Comparison of ENCODE assay signal across 14 cellular contexts in the genomic region with DNA sequence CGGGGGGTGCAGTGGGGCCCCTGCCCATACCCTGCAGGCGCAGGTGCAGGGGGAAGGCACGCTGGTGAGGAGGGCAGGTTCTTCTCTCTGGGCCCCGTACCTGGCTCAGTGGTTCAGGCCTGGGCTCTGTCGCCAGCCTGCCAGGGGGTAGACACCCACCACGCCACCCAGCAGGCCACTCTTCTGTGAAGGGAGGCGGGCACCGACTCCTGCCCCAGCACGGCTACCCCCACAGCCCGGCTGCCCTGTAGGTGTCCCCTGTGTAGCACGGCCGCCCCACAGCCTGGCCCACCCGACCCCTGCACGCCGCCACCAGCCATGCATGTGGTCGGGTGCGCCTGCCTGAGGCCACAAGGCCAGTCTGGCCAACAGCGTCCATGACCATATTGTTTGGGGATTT. TPM values are rescaled to one million over a fixed set of nuclear protein-coding genes. Genes with fewer than 3 reads are reported as not detected.
DNase-seq lines count a peak whose midpoint lies in the region; ATAC-seq, FAIRE-seq and TF ChIP-seq lines count a peak whose summit lies in the region.
"Had no signal": no experiment of that assay in that cellular context is flagged by ENCODE, and none has a peak within 500 bp of the region (broad histone marks: within the 10 kb centered on the region; RNA-seq: fewer than 3 reads in every experiment).

No MANE protein-coding gene starts in this region.

- H3K27me3 ChIP-seq in K562 (ENCODE audit: control insufficient read depth in 2 of 2, insufficient read depth in 2 of 2, low read length in 2 of 2), result no peaks in the 10 kb centered on the region
- peaks cover 14% of the 10 kb centered on the region for H3K27me3 ChIP-seq in CD4-positive, alpha-beta T cell (ENCODE audit: control insufficient read depth, insufficient read depth, low read length)
- H3K27me3 ChIP-seq: BE2C had no signal

- H2AFZ ChIP-seq in K562 (ENCODE audit: low read depth, low read length), result no peak overlapping the region
- H2AFZ ChIP-seq: GM23248 had no signal

- H3K9ac ChIP-seq in K562 (ENCODE audit: insufficient read depth in 1 of 2, low read depth in 2 of 2, low read length in 2 of 2) (no peak overlapping the region), kidney (ENCODE audit: low read length in 2 of 2) (no peak overlapping the region)
- H3K9ac ChIP-seq: GM23248 had no signal

- H3K4me3 ChIP-seq in K562, result no peak overlapping the region
- no peak overlapping the region for H3K4me3 ChIP-seq in kidney (ENCODE audit: low read length in 2 of 2)
- H3K4me3 ChIP-seq: GM23248 had no signal

- in situ Hi-C loops in K562 (cut with MboI), result no loop called here

- POLR2A ChIA-PET in K562 (lab: Yijun Ruan, JAX), result interaction anchor here (1.3 to 2.0 kb wide), 2 partner anchors 12 to 17 kb away, joined by 3 to 10 read pairs; no protein-coding TSS in a partner anchor
- POLR2A ChIA-PET in CD4-positive, alpha-beta T cell (lab: Charles Lee), result no interaction called here

- no peak for ATAC-seq in left cardiac atrium
- ATAC-seq in left ventricle myocardium superior, result no peak
- ATAC-seq in K562, result no peak
- no peak for ATAC-seq in CD4-positive, alpha-beta T cell (ENCODE audit: poor library complexity)
- ATAC-seq in HG02938 (IDR thresholded peaks at IDR 0.05; ENCODE audit: unreplicated experiment), result no peak

- H3K9me1 ChIP-seq in K562 (ENCODE audit: control insufficient read depth, insufficient read depth, low read length), result no peaks in the 10 kb centered on the region

- H3K4me1 ChIP-seq in K562 (replicated peaks in 1 of 2; ENCODE audit: control insufficient read depth in 2 of 2, insufficient read depth in 2 of 2, low read length in 2 of 2), result peaks cover 10 to 78% of the 10 kb centered on the region in 2 experiments
- peaks cover 0 to 7% of the 10 kb centered on the region in 2 donors for H3K4me1 ChIP-seq in kidney (ENCODE audit: control insufficient read depth in 1 of 2, insufficient read depth in 1 of 2, low read depth in 1 of 2, low read length in 2 of 2)
- H3K4me1 ChIP-seq: BE2C had no signal

- 0 out of 2 replicates have a peak, but pooled peaks cover 3% of the 10 kb centered on the region for H3K9me3 ChIP-seq in K562 (replicated peaks; ENCODE audit: control insufficient read depth, insufficient read depth, low read depth, low read length)
- H3K9me3 ChIP-seq in kidney (ENCODE audit: control insufficient read depth in 1 of 2, low read length in 2 of 2), result peaks cover 0 to 6% of the 10 kb centered on the region in 2 donors
- H3K9me3 ChIP-seq in CD4-positive, alpha-beta T cell (ENCODE audit: control insufficient read depth, low read length), result peaks cover 4% of the 10 kb centered on the region
- H3K9me3 ChIP-seq: BE2C had no signal

- no peak for FAIRE-seq in K562 (lab: Jason Lieb, UNC)
- no peak for FAIRE-seq in kidney (lab: Jason Lieb, UNC)
- FAIRE-seq: A204.1 had no signal

- no TSS peak for BruUV-seq in K562 (replicated peaks; lab: Mats Ljungman, UMichigan)

- no peaks in the 10 kb centered on the region for H3K36me3 Mint-ChIP-seq in CD4-positive, alpha-beta T cell (ENCODE audit: low read depth)

- no peaks in the 10 kb centered on the region for H4K20me1 ChIP-seq in K562 (replicated peaks; ENCODE audit: control insufficient read depth, insufficient read depth, low read length)

- no peak overlapping the region for H3K4me3 Mint-ChIP-seq in CD4-positive, alpha-beta T cell

- H3K27ac ChIP-seq in K562 (ENCODE audit: extremely low read depth, low read depth, low read length) (no peak overlapping the region), kidney (ENCODE audit: low read depth in 2 of 2, low read length in 2 of 2) (no peak overlapping the region)
- H3K27ac ChIP-seq in CD4-positive, alpha-beta T cell (ENCODE audit: low read depth, low read length), result no peak overlapping the region
- H3K27ac ChIP-seq: GM23248 had no signal

- no peak for TF ChIP-seq EP300 in K562 (IDR thresholded peaks at IDR 0.05; ENCODE audit: low read length)

- H3K36me3 ChIP-seq in K562 (ENCODE audit: control insufficient read depth, insufficient read depth, low read length), result no peaks in the 10 kb centered on the region
- H3K36me3 ChIP-seq in kidney (ENCODE audit: control insufficient read depth in 1 of 2, insufficient read depth in 2 of 2, low read length in 2 of 2), result no peaks in the 10 kb centered on the region
- H3K36me3 ChIP-seq: BE2C had no signal

- intact Hi-C loops in left cardiac atrium (cut with DNase I) (no loop called here), left ventricle myocardium superior (cut with micrococcal nuclease) (no loop called here), K562 (cut with micrococcal nuclease) (no loop called here), kidney (cut with DNase I) (no loop called here)
- intact Hi-C loops in CD4-positive, alpha-beta T cell (cut with DNase I, micrococcal nuclease), result no loop called here

- H3K4me2 ChIP-seq in K562 (ENCODE audit: insufficient read depth, low read length), result no peak overlapping the region

- DNase-seq in left cardiac atrium, result peak; percentile 20
- no peak for DNase-seq in left ventricle myocardium superior
- DNase-seq in K562 (ENCODE audit: extremely low read depth in 1 of 4, low spot score in 3 of 4), result no peak
- DNase-seq in kidney, result peak; percentile 81
- DNase-seq in CD4-positive, alpha-beta T cell, result no peak
- DNase-seq in DMS79 treated with DMSO at 0.1 percent for 48 hours (lab: John Stamatoyannopoulos, UW), result no peak
- DNase-seq: DMS53, GM23248, H7 had no signal

- TF ChIP-seq RAD21 in K562 (CRISPR knock-in tag; conservative IDR thresholded peaks at IDR 0.05 in 1 of 2, IDR thresholded peaks at IDR 0.05 in 1 of 2), result no peak

- peaks cover 5% of the 10 kb centered on the region for H3K9me3 Mint-ChIP-seq in CD4-positive, alpha-beta T cell

- H3K27me3 Mint-ChIP-seq in CD4-positive, alpha-beta T cell, result peaks cover 5% of the 10 kb centered on the region

- no peaks in the 10 kb centered on the region for H3K4me1 Mint-ChIP-seq in CD4-positive, alpha-beta T cell (ENCODE audit: low read depth)

- TF ChIP-seq CTCF in K562 (IDR thresholded peaks at IDR 0.05 in 2 of 3, conservative IDR thresholded peaks at IDR 0.05 in 1 of 3; ENCODE audit: insufficient read depth in 2 of 3, low read depth in 1 of 3, low read length in 3 of 3) (no peak), kidney (IDR thresholded peaks at IDR 0.05; ENCODE audit: borderline replicate concordance, extremely low read depth, insufficient read depth) (no peak)
- TF ChIP-seq CTCF in CD4-positive, alpha-beta T cell (IDR thresholded peaks at IDR 0.05), result no peak

- WGBS in K562 (ENCODE audit: insufficient coverage, low coverage, missing lambda C conversion rate), result 83% methylated on average over 11 of the region's 18 CpGs

- H3K27ac Mint-ChIP-seq in CD4-positive, alpha-beta T cell, result no peak overlapping the region

- no peak for TF ChIP-seq POLR2A in K562 (conservative IDR thresholded peaks at IDR 0.05)

- CTCF ChIA-PET in K562 (lab: Yijun Ruan, JAX; ENCODE audit: low intra/inter-chr PET ratio), result no interaction called here
- CTCF ChIA-PET in CD4-positive, alpha-beta T cell (lab: Charles Lee), result no interaction called here

- no peaks in the 10 kb centered on the region for H3K79me2 ChIP-seq in K562 (ENCODE audit: control insufficient read depth, insufficient read depth, low read length)

RNA-seq across cellular contexts. Expression of gene LCN6, which starts 1.7 kb away (rescaled TPM):
- total RNA-seq in left cardiac atrium (10 to 100 TPM; 18.2 to 51.8 TPM), left ventricle myocardium superior (17.4 TPM), K562 (2014; rRNA removed) (0.45 and 0.57 TPM in 2 replicates), K562 (2014; rRNA removed; fragmentation: Illumina TruSeq; extraction: Trizol) (0.33 TPM in 1 of 2 replicates, not detected in the other), K562 (2015; rRNA removed; fragmentation: Illumina TruSeq; extraction: Trizol) (not detected in 2 replicates), K562 (2021) (not detected in 2 replicates), kidney (16.0 TPM)
- 0.86 TPM in 1 of 2 replicates, not detected in the other for total RNA-seq in K562 (2011; cell fraction: chromatin; rRNA removed; ENCODE audit: low replicate concordance)
- total RNA-seq in K562 (2011; cell fraction: nucleolus; rRNA removed), result 0.67 and 1.6 TPM in 2 replicates
- 0.81 TPM in 1 of 2 replicates, not detected in the other for total RNA-seq in K562 (2011; cell fraction: nucleoplasm; rRNA removed)
- polyA plus RNA-seq in K562 (2011; rRNA removed) (0.42 TPM in 1 of 2 replicates, not detected in the other), K562 (2014; fragmentation: Illumina TruSeq; extraction: Trizol) (not detected in 2 replicates), K562 (2014; fragmentation: Nextera tagmentation; extraction: Ambion mirVana) (under 1 TPM in 1 of 2 experiments, not detected in 1; 0.10 TPM), K562 (2014; rRNA removed) (2.2 TPM in 1 of 2 replicates, not detected in the other), kidney (ENCODE audit: insufficient read depth, low read depth, low replicate concordance) (not detected)
- 0.98 TPM in 1 of 2 replicates, not detected in the other for polyA plus RNA-seq in K562 (2011; cell fraction: cytosol; rRNA removed)
- polyA plus RNA-seq in K562 (2011; cell fraction: nucleus; rRNA removed), result 4.3 TPM in 1 of 2 replicates, not detected in the other
- 0.12 TPM in 1 of 2 replicates, not detected in the other for polyA plus RNA-seq in K562 (2012)
- polyA minus RNA-seq in K562 (2011; rRNA and poly(A)+ RNA removed), result not detected in 2 replicates
- not detected in 2 replicates for polyA minus RNA-seq in K562 (2011; cell fraction: cytosol; rRNA and poly(A)+ RNA removed)
- polyA minus RNA-seq in K562 (2011; cell fraction: nucleus; rRNA and poly(A)+ RNA removed), result not detected in 2 replicates
- total RNA-seq in CD4-positive, alpha-beta T cell, result not detected
- total RNA-seq: Daoy, GM23248, H7, HT1080 had no signal
- polyA plus RNA-seq: GM23248 had no signal

RNA-seq across cellular contexts. Expression of gene LCN10, which starts 3.9 kb away (rescaled TPM):
- total RNA-seq in left cardiac atrium, result 10 to 100 TPM in 1 of 2 donors, 1 to 10 TPM in 1; 9.3 to 20.1 TPM
- 10.6 TPM for total RNA-seq in left ventricle myocardium superior
- total RNA-seq in K562 (2011; cell fraction: chromatin; rRNA removed; ENCODE audit: low replicate concordance), result 0.44 TPM in 1 of 2 replicates, not detected in the other
- 0.17 and 0.26 TPM in 2 replicates for total RNA-seq in K562 (2011; cell fraction: nucleolus; rRNA removed)
- 0.44 TPM in 1 of 2 replicates, not detected in the other for total RNA-seq in K562 (2011; cell fraction: nucleoplasm; rRNA removed)
- 0.12 TPM in 1 of 2 replicates, not detected in the other for total RNA-seq in K562 (2014; rRNA removed)
- total RNA-seq in K562 (2014; rRNA removed; fragmentation: Illumina TruSeq; extraction: Trizol), result not detected in 2 replicates
- total RNA-seq in K562 (2015; rRNA removed; fragmentation: Illumina TruSeq; extraction: Trizol), result 0.11 TPM in 1 of 2 replicates, not detected in the other
- total RNA-seq in K562 (2021), result 0.29 TPM in 1 of 2 replicates, not detected in the other
- 0.11 and 0.14 TPM in 2 replicates for polyA plus RNA-seq in K562 (2011; rRNA removed)
- 0.35 and 0.42 TPM in 2 replicates for polyA plus RNA-seq in K562 (2011; cell fraction: cytosol; rRNA removed)
- 0.10 and 1.1 TPM in 2 replicates for polyA plus RNA-seq in K562 (2011; cell fraction: nucleus; rRNA removed)
- polyA plus RNA-seq in K562 (2012), result 0.14 TPM in 1 of 2 replicates, not detected in the other
- 0.11 and 0.21 TPM in 2 replicates for polyA plus RNA-seq in K562 (2014; fragmentation: Illumina TruSeq; extraction: Trizol)
- under 1 TPM in 1 of 2 experiments, not detected in 1; 0.10 TPM for polyA plus RNA-seq in K562 (2014; fragmentation: Nextera tagmentation; extraction: Ambion mirVana)
- polyA plus RNA-seq in K562 (2014; rRNA removed), result 0.16 TPM in 1 of 2 replicates, not detected in the other
- 0.14 TPM in 1 of 2 replicates, not detected in the other for polyA minus RNA-seq in K562 (2011; rRNA and poly(A)+ RNA removed)
- polyA minus RNA-seq in K562 (2011; cell fraction: cytosol; rRNA and poly(A)+ RNA removed), result not detected in 2 replicates
- polyA minus RNA-seq in K562 (2011; cell fraction: nucleus; rRNA and poly(A)+ RNA removed), result 0.40 TPM in 1 of 2 replicates, not detected in the other
- 8.4 TPM for total RNA-seq in kidney
- 3.9 TPM for polyA plus RNA-seq in kidney (ENCODE audit: insufficient read depth, low read depth, low replicate concordance)
- total RNA-seq in CD4-positive, alpha-beta T cell, result not detected
- total RNA-seq: Daoy, GM23248, HT1080 had no signal
- polyA plus RNA-seq: GM23248 had no signal

RNA-seq across cellular contexts. Expression of gene LCN8, which starts 11.4 kb away (rescaled TPM):
- not detected for total RNA-seq in left cardiac atrium
- total RNA-seq in left ventricle myocardium superior, result not detected
- total RNA-seq in K562 (2011; cell fraction: chromatin; rRNA removed; ENCODE audit: low replicate concordance), result 0.14 TPM in 1 of 2 replicates, not detected in the other
- not detected in 2 replicates for total RNA-seq in K562 (2011; cell fraction: nucleolus; rRNA removed)
- not detected in 2 replicates for total RNA-seq in K562 (2011; cell fraction: nucleoplasm; rRNA removed)
- total RNA-seq in K562 (2014; rRNA removed), result not detected in 2 replicates
- not detected in 2 replicates for total RNA-seq in K562 (2014; rRNA removed; fragmentation: Illumina TruSeq; extraction: Trizol)
- not detected in 2 replicates for total RNA-seq in K562 (2015; rRNA removed; fragmentation: Illumina TruSeq; extraction: Trizol)
- total RNA-seq in K562 (2021), result not detected in 2 replicates
- not detected in 2 replicates for polyA plus RNA-seq in K562 (2011; rRNA removed)
- not detected in 2 replicates for polyA plus RNA-seq in K562 (2011; cell fraction: cytosol; rRNA removed)
- polyA plus RNA-seq in K562 (2011; cell fraction: nucleus; rRNA removed), result not detected in 2 replicates
- not detected in 2 replicates for polyA plus RNA-seq in K562 (2012)
- not detected in 2 replicates for polyA plus RNA-seq in K562 (2014; fragmentation: Illumina TruSeq; extraction: Trizol)
- polyA plus RNA-seq in K562 (2014; fragmentation: Nextera tagmentation; extraction: Ambion mirVana), result not detected
- polyA plus RNA-seq in K562 (2014; rRNA removed), result not detected in 2 replicates
- not detected in 2 replicates for polyA minus RNA-seq in K562 (2011; rRNA and poly(A)+ RNA removed)
- not detected in 2 replicates for polyA minus RNA-seq in K562 (2011; cell fraction: cytosol; rRNA and poly(A)+ RNA removed)
- polyA minus RNA-seq in K562 (2011; cell fraction: nucleus; rRNA and poly(A)+ RNA removed), result not detected in 2 replicates
- total RNA-seq in kidney, result not detected
- not detected for polyA plus RNA-seq in kidney (ENCODE audit: insufficient read depth, low read depth, low replicate concordance)
- not detected for total RNA-seq in CD4-positive, alpha-beta T cell
- total RNA-seq: Daoy, GM23248, H7, HT1080 had no signal
- polyA plus RNA-seq: GM23248 had no signal

RNA-seq across cellular contexts. Expression of gene LCN15, which starts 17.7 kb away (rescaled TPM):
- 1 to 10 TPM in 1 of 2 donors, under 1 TPM in 1; 0.41 to 1.1 TPM for total RNA-seq in left cardiac atrium
- 0.59 TPM for total RNA-seq in left ventricle myocardium superior
- 0.37 TPM in 1 of 2 replicates, not detected in the other for total RNA-seq in K562 (2011; cell fraction: chromatin; rRNA removed; ENCODE audit: low replicate concordance)
- 0.13 and 0.33 TPM in 2 replicates for total RNA-seq in K562 (2011; cell fraction: nucleolus; rRNA removed)
- 0.22 and 0.38 TPM in 2 replicates for total RNA-seq in K562 (2011; cell fraction: nucleoplasm; rRNA removed)
- not detected in 2 replicates for total RNA-seq in K562 (2014; rRNA removed)
- not detected in 2 replicates for total RNA-seq in K562 (2014; rRNA removed; fragmentation: Illumina TruSeq; extraction: Trizol)
- not detected in 2 replicates for total RNA-seq in K562 (2015; rRNA removed; fragmentation: Illumina TruSeq; extraction: Trizol)
- total RNA-seq in K562 (2021), result not detected in 2 replicates
- polyA plus RNA-seq in K562 (2011; rRNA removed), result 0.11 TPM in 1 of 2 replicates, not detected in the other
- polyA plus RNA-seq in K562 (2011; cell fraction: cytosol; rRNA removed), result 0.15 and 0.18 TPM in 2 replicates
- 0.30 and 0.37 TPM in 2 replicates for polyA plus RNA-seq in K562 (2011; cell fraction: nucleus; rRNA removed)
- 0.24 TPM in 1 of 2 replicates, not detected in the other for polyA plus RNA-seq in K562 (2012)
- not detected in 2 replicates for polyA plus RNA-seq in K562 (2014; fragmentation: Illumina TruSeq; extraction: Trizol)
- not detected for polyA plus RNA-seq in K562 (2014; fragmentation: Nextera tagmentation; extraction: Ambion mirVana)
- 0.13 and 0.66 TPM in 2 replicates for polyA plus RNA-seq in K562 (2014; rRNA removed)
- polyA minus RNA-seq in K562 (2011; rRNA and poly(A)+ RNA removed), result not detected in 2 replicates
- not detected in 2 replicates for polyA minus RNA-seq in K562 (2011; cell fraction: cytosol; rRNA and poly(A)+ RNA removed)
- polyA minus RNA-seq in K562 (2011; cell fraction: nucleus; rRNA and poly(A)+ RNA removed), result 0.11 TPM in 1 of 2 replicates, not detected in the other
- not detected for total RNA-seq in kidney
- polyA plus RNA-seq in kidney (ENCODE audit: insufficient read depth, low read depth, low replicate concordance), result not detected
- not detected for total RNA-seq in CD4-positive, alpha-beta T cell
- total RNA-seq: Daoy, GM23248, H7, HT1080 had no signal
- polyA plus RNA-seq: GM23248 had no signal

RNA-seq across cellular contexts. Expression of gene DIPK1B, which starts 34.2 kb away (rescaled TPM):
- total RNA-seq in left cardiac atrium (10 to 100 TPM; 23.2 to 35.2 TPM), left ventricle myocardium superior (22.3 TPM), K562 (2014; rRNA removed) (22.3 and 25.2 TPM in 2 replicates), K562 (2014; rRNA removed; fragmentation: Illumina TruSeq; extraction: Trizol) (2.8 TPM in 2 replicates), K562 (2015; rRNA removed; fragmentation: Illumina TruSeq; extraction: Trizol) (5.9 and 7.4 TPM in 2 replicates), K562 (2021) (20.4 TPM in 2 replicates), kidney (7.5 TPM)
- total RNA-seq in K562 (2011; cell fraction: chromatin; rRNA removed; ENCODE audit: low replicate concordance), result 11.8 and 45.1 TPM in 2 replicates
- total RNA-seq in K562 (2011; cell fraction: nucleolus; rRNA removed), result 39.9 and 47.9 TPM in 2 replicates
- total RNA-seq in K562 (2011; cell fraction: nucleoplasm; rRNA removed), result 25.8 and 26.4 TPM in 2 replicates
- polyA plus RNA-seq in K562 (2011; rRNA removed) (11.4 and 20.2 TPM in 2 replicates), K562 (2014; fragmentation: Illumina TruSeq; extraction: Trizol) (4.2 and 6.8 TPM in 2 replicates), K562 (2014; fragmentation: Nextera tagmentation; extraction: Ambion mirVana) (under 1 TPM; 0.08 to 0.21 TPM), K562 (2014; rRNA removed) (20.5 and 21.2 TPM in 2 replicates), kidney (ENCODE audit: insufficient read depth, low read depth, low replicate concordance) (22.6 TPM)
- polyA plus RNA-seq in K562 (2011; cell fraction: cytosol; rRNA removed), result 26.7 and 64.0 TPM in 2 replicates
- 41.8 and 57.7 TPM in 2 replicates for polyA plus RNA-seq in K562 (2011; cell fraction: nucleus; rRNA removed)
- 9.0 and 14.4 TPM in 2 replicates for polyA plus RNA-seq in K562 (2012)
- polyA minus RNA-seq in K562 (2011; rRNA and poly(A)+ RNA removed), result 3.7 and 4.5 TPM in 2 replicates
- polyA minus RNA-seq in K562 (2011; cell fraction: cytosol; rRNA and poly(A)+ RNA removed), result 13.1 and 14.0 TPM in 2 replicates
- 9.0 and 9.8 TPM in 2 replicates for polyA minus RNA-seq in K562 (2011; cell fraction: nucleus; rRNA and poly(A)+ RNA removed)
- total RNA-seq in CD4-positive, alpha-beta T cell, result under 1 TPM in 1 of 2 experiments, not detected in 1; 0.11 TPM
- total RNA-seq: GM23248 had no signal
- polyA plus RNA-seq: GM23248 had no signal

Comparison
In these comparisons a context has a peak if more than half of its experiments do, and no peak if none do; other contexts are left out.
1. DNase-seq: peak in left cardiac atrium (single experiment) and kidney (single experiment); none in left ventricle myocardium superior (single experiment), K562 (0 of 4), CD4-positive, alpha-beta T cell (0 of 10) and DMS79 treated with DMSO at 0.1 percent for 48 hours (single experiment).